ENCODE assay signal across 10 cellular contexts in genomic region chr11:49196002-49196401, GRCh38. TPM values are rescaled to one million over a fixed set of nuclear protein-coding genes. Genes with fewer than 3 reads are reported as not detected.
"Had no signal": no experiment of that assay in that cellular context is flagged by ENCODE, and none has a peak within 500 bp of the region (broad histone marks: within the 10 kb centered on the region; RNA-seq: fewer than 3 reads in every experiment).

No MANE protein-coding gene starts in this region.

RNA-seq across cellular contexts. Expression of gene FOLH1, which starts 12.4 kb away (rescaled TPM):
- total RNA-seq: activated CD4-positive, alpha-beta memory T cell treated with anti-CD3 and anti-CD28 coated beads, Interleukin-2, amount 10 ng/mL, durations not matched to agents 7 days and 5 days; activated CD4-positive, alpha-beta T cell treated with anti-CD3 and anti-CD28 coated beads, Interleukin-2, amount 10 ng/mL, durations not matched to agents 7 days and 5 days; activated naive CD4-positive, alpha-beta T cell treated with anti-CD3 and anti-CD28 coated beads, Interleukin-2, amount 50 U/mL, for 72 hours; activated naive CD8-positive, alpha-beta T cell treated with anti-CD3 and anti-CD28 coated beads, Interleukin-2, amount 10 ng/mL, durations not matched to agents 7 days and 5 days; activated T-cell treated with anti-CD3 and anti-CD28 coated beads, Interleukin-2, amount 50 U/mL, for 72 hours; ascending aorta; cardiac muscle cell; fibroblast of villous mesenchyme; T-helper 17 cell; WTC11 had no signal
